Comparison of ENCODE assay signal across 16 cellular contexts in genomic region chr10:127937069-127937468, GRCh38. TPM values are rescaled to one million over a fixed set of nuclear protein-coding genes. Genes with fewer than 3 reads are reported as not detected.
"Had no signal": no experiment of that assay in that cellular context is flagged by ENCODE, and none has a peak within 500 bp of the region (broad histone marks: within the 10 kb centered on the region; RNA-seq: fewer than 3 reads in every experiment).

No MANE protein-coding gene starts in this region.

- H3K4me3 ChIP-seq: esophagus squamous epithelium, left ventricle myocardium inferior, stomach, thyroid gland, uterus had no signal

- H3K27me3 ChIP-seq: stomach, thyroid gland, uterus had no signal

- H3K4me1 ChIP-seq: esophagus squamous epithelium, stomach, thyroid gland, uterus had no signal

- H3K27ac ChIP-seq: esophagus squamous epithelium, left ventricle myocardium inferior, stomach, thyroid gland, uterus had no signal

- H3K4me3 Mint-ChIP-seq: activated CD8-positive, alpha-beta T cell treated with anti-CD3 and anti-CD28 coated beads, Interleukin-2, amount 10 ng/mL, durations not matched to agents 7 days and 5 days; activated naive CD4-positive, alpha-beta T cell treated with anti-CD3 and anti-CD28 coated beads for 36 hours; activated T-helper 1 cell treated with anti-CD3 and anti-CD28 coated beads, Interleukin-12 subunit alpha, Interleukin-12 subunit beta, Interleukin-2, Interleukin-4 antibody, amounts not matched to agents 30 ng/mL and 10 ng/mL and 1 ng/mL, durations not matched to agents 14 hours and 24 hours and 36 hours; central memory CD8-positive, alpha-beta T cell; dendritic cell treated with granulocyte-macrophage colony-stimulating factor and Interleukin-4, amounts not matched to agents 40 ng/mL and 50 ng/mL, for 4 days had no signal

- H3K27ac Mint-ChIP-seq: activated CD8-positive, alpha-beta T cell treated with anti-CD3 and anti-CD28 coated beads, Interleukin-2, amount 10 ng/mL, durations not matched to agents 7 days and 5 days; activated naive CD4-positive, alpha-beta T cell treated with anti-CD3 and anti-CD28 coated beads for 36 hours; activated T-helper 1 cell treated with anti-CD3 and anti-CD28 coated beads, Interleukin-12 subunit alpha, Interleukin-12 subunit beta, Interleukin-2, Interleukin-4 antibody, amounts not matched to agents 30 ng/mL and 10 ng/mL and 1 ng/mL, durations not matched to agents 14 hours and 24 hours and 36 hours; dendritic cell treated with granulocyte-macrophage colony-stimulating factor and Interleukin-4, amounts not matched to agents 40 ng/mL and 50 ng/mL, for 4 days had no signal

- H3K9me3 Mint-ChIP-seq: activated naive CD4-positive, alpha-beta T cell treated with anti-CD3 and anti-CD28 coated beads for 36 hours; activated T-helper 1 cell treated with anti-CD3 and anti-CD28 coated beads, Interleukin-12 subunit alpha, Interleukin-12 subunit beta, Interleukin-2, Interleukin-4 antibody, amounts not matched to agents 30 ng/mL and 10 ng/mL and 1 ng/mL, durations not matched to agents 14 hours and 24 hours and 36 hours; central memory CD8-positive, alpha-beta T cell; dendritic cell treated with granulocyte-macrophage colony-stimulating factor and Interleukin-4, amounts not matched to agents 40 ng/mL and 50 ng/mL, for 4 days had no signal

- H3K27me3 Mint-ChIP-seq: dendritic cell treated with granulocyte-macrophage colony-stimulating factor and Interleukin-4, amounts not matched to agents 40 ng/mL and 50 ng/mL, for 4 days had no signal

- DNase-seq: activated CD4-positive, alpha-beta T cell treated with anti-CD3 and anti-CD28 coated beads for 4 hours; activated CD8-positive, alpha-beta T cell treated with anti-CD3 and anti-CD28 coated beads, Interleukin-2, amount 10 ng/mL, durations not matched to agents 7 days and 5 days; activated naive CD4-positive, alpha-beta T cell treated with anti-CD3 and anti-CD28 coated beads for 36 hours; esophagus squamous epithelium; foreskin fibroblast; left ventricle myocardium inferior; retina; stimulated activated CD4-positive, alpha-beta T cell treated with anti-CD3 and anti-CD28 coated beads, Interleukin-4, amount 100 ng/mL, for 4 hours; stomach; thyroid gland; uterus had no signal

- H3K9me3 ChIP-seq: esophagus squamous epithelium, stomach, thyroid gland, uterus had no signal

- H3K36me3 ChIP-seq: esophagus squamous epithelium, thyroid gland, uterus had no signal

- H3K4me1 Mint-ChIP-seq: central memory CD8-positive, alpha-beta T cell had no signal

RNA-seq across cellular contexts. Expression of gene CLRN3, which starts 44.3 kb away (rescaled TPM):
- total RNA-seq: activated CD8-positive, alpha-beta T cell treated with anti-CD3 and anti-CD28 coated beads, Interleukin-2, amount 10 ng/mL, durations not matched to agents 7 days and 5 days; activated naive CD4-positive, alpha-beta T cell treated with anti-CD3 and anti-CD28 coated beads for 36 hours; activated T-helper 1 cell treated with anti-CD3 and anti-CD28 coated beads, Interleukin-12 subunit alpha, Interleukin-12 subunit beta, Interleukin-2, Interleukin-4 antibody, amounts not matched to agents 30 ng/mL and 10 ng/mL and 1 ng/mL, durations not matched to agents 14 hours and 24 hours and 36 hours; esophagus squamous epithelium; left ventricle myocardium inferior; osteocyte; thyroid gland; uterus had no signal
- polyA plus RNA-seq: neural cell had no signal
